In the genomic region with DNA sequence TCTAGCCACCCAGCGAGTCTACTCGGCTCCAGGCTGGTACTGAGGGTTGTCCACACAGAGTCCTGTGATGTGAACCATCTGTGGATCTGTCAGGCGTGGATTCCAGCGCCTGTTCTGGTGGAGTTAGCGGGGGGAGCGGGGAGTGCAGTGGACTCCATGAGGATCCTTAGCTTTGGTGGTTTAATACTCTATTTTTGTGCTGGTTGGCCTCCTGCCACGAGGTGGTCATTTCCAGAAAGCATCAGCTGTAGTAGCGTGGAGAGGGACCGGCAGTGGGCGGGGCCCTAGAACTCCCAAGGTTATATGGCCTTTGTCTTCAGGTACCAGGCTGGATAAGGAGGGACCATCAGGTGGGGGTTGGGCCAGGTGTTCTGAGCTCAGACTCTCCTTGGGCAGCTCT, we compare ENCODE assay signal across 21 cellular contexts.
DNase-seq lines count a peak whose midpoint lies in the region; ATAC-seq, FAIRE-seq and TF ChIP-seq lines count a peak whose summit lies in the region.
"Had no signal": no experiment of that assay in that cellular context is flagged by ENCODE, and none has a peak within 500 bp of the region (broad histone marks: within the 10 kb centered on the region; RNA-seq: fewer than 3 reads in every experiment).

No MANE protein-coding gene starts in this region.

- no peak overlapping the region for H3K27ac Mint-ChIP-seq in H9
- no peak overlapping the region for H3K27ac Mint-ChIP-seq in WTC11
- H3K27ac Mint-ChIP-seq: B cell; CD4-positive, alpha-beta T cell; HFFc6 had no signal

- no peaks in the 10 kb centered on the region for H3K23me2 ChIP-seq in H9 (ENCODE audit: insufficient read length, low read depth, low read length, poor library complexity, severe bottlenecking)

- H3K4me3 Mint-ChIP-seq in H9: no peak overlapping the region
- H3K4me3 Mint-ChIP-seq in WTC11: no peak overlapping the region
- H3K4me3 Mint-ChIP-seq: B cell; CD4-positive, alpha-beta T cell; CD8-positive, alpha-beta memory T cell; HFFc6 had no signal

- H3K79me1 ChIP-seq in H9 (ENCODE audit: insufficient read depth, low read depth, low read length, poor library complexity, severe bottlenecking) (no peaks in the 10 kb centered on the region), trophoblast cell (ENCODE audit: low read length) (peaks cover 12% of the 10 kb centered on the region)

- ATAC-seq in WTC11 (peak; percentile 36), HG02798 (IDR thresholded peaks at IDR 0.05; ENCODE audit: poor library complexity, unreplicated experiment) (no peak), HG03045 (IDR thresholded peaks at IDR 0.05; ENCODE audit: unreplicated experiment) (no peak)
- ATAC-seq: GM12878 had no signal

- no peaks in the 10 kb centered on the region for H3K4me1 ChIP-seq in H9 (ENCODE audit: insufficient read depth, low read length)
- peaks cover 11 to 13% of the 10 kb centered on the region in 2 experiments for H3K4me1 ChIP-seq in trophoblast cell (ENCODE audit: control insufficient read depth in 1 of 2, insufficient read depth in 2 of 2, low read length in 2 of 2)
- H3K4me1 ChIP-seq: BLaER1, HAP-1 had no signal

- H3T11ph ChIP-seq in H9 (ENCODE audit: low read length): no peak overlapping the region

- H3K23ac ChIP-seq in H9 (ENCODE audit: insufficient read length, low read depth, low read length) (no peak overlapping the region), trophoblast cell (ENCODE audit: low read length) (no peak overlapping the region)

- H3K14ac ChIP-seq in H9 (ENCODE audit: insufficient read depth, low read length) (no peak overlapping the region; the same call in 1 of the 2 replicates), trophoblast cell (ENCODE audit: low read length) (peak overlapping the region; percentile 81)

- H3K27me3 Mint-ChIP-seq in H9 (ENCODE audit: low read depth) (peaks cover 1% of the 10 kb centered on the region; the same call in 1 of the 2 replicates), WTC11 (ENCODE audit: low read depth) (no peaks in the 10 kb centered on the region)
- H3K27me3 Mint-ChIP-seq: B cell; CD4-positive, alpha-beta T cell had no signal

- no peak for TF ChIP-seq CTCF in H9 (conservative IDR thresholded peaks at IDR 0.05)
- TF ChIP-seq CTCF in WTC11 (IDR thresholded peaks at IDR 0.05): no peak

- no peak overlapping the region for H4K12ac ChIP-seq in trophoblast cell (ENCODE audit: low read depth, low read length)

- POLR2A ChIA-PET in WTC11 (lab: Charles Lee): no interaction called here

- no peaks in the 10 kb centered on the region for H3K9me3 ChIP-seq in H9 (ENCODE audit: control insufficient read depth, low read depth, low read length)
- H3K9me3 ChIP-seq in trophoblast cell (ENCODE audit: insufficient read depth, low read depth, low read length): no peaks in the 10 kb centered on the region
- H3K9me3 ChIP-seq: HAP-1 had no signal

- no peaks in the 10 kb centered on the region for H3K36me3 ChIP-seq in trophoblast cell (ENCODE audit: control insufficient read depth in 1 of 2, insufficient read depth in 2 of 2, low read length in 2 of 2)
- H3K36me3 ChIP-seq: BLaER1, HAP-1 had no signal

- H2BK20ac ChIP-seq in H9 (ENCODE audit: low read depth, low read length, poor library complexity, severe bottlenecking): no peak overlapping the region

- no peak for FAIRE-seq in urothelium cell line (lab: Jason Lieb, UNC)
- FAIRE-seq: D721Med, GM12878, GM19239 had no signal

- no peak overlapping the region for H2BK5ac ChIP-seq in H9 (ENCODE audit: insufficient read length, low read length)
- H2BK5ac ChIP-seq in trophoblast cell (ENCODE audit: low read depth, low read length, poor library complexity): peak overlapping the region; percentile 77

- no peak overlapping the region for H3K27ac ChIP-seq in H9 (ENCODE audit: insufficient read length, low read depth, low read length)
- peak overlapping the region; percentile 58 for H3K27ac ChIP-seq in trophoblast cell (ENCODE audit: low read depth, low read length)
- H3K27ac ChIP-seq: BLaER1, C4-2B, GM23248 had no signal

- H3K9me3 Mint-ChIP-seq in H9 (peaks cover 2 to 10% of the 10 kb centered on the region in 2 experiments; a peak in 4 of 5 replicates), WTC11 (peaks cover 62% of the 10 kb centered on the region)

- no peak overlapping the region for H2BK120ac ChIP-seq in H9 (ENCODE audit: low read depth, low read length, poor library complexity, severe bottlenecking)
- H2BK120ac ChIP-seq in trophoblast cell (ENCODE audit: insufficient read depth, low read length, poor library complexity): peak overlapping the region; percentile 52

- H3K9ac ChIP-seq in H9 (ENCODE audit: extremely low read depth, insufficient read length, low read length) (no peak overlapping the region), trophoblast cell (ENCODE audit: low read length) (no peak overlapping the region)
- H3K9ac ChIP-seq: BLaER1, GM23248 had no signal

- H3K36me3 Mint-ChIP-seq in H9 (ENCODE audit: insufficient read depth in 1 of 3, low read depth in 3 of 3) (peaks cover 0 to 7% (median 0%) of the 10 kb centered on the region in 3 experiments; a peak in 2 of 7 replicates), WTC11 (peaks cover 29% of the 10 kb centered on the region)
- H3K36me3 Mint-ChIP-seq: CD8-positive, alpha-beta memory T cell had no signal

- CTCF ChIA-PET in WTC11 (lab: Charles Lee): no interaction called here

- H3K18ac ChIP-seq in H9 (ENCODE audit: insufficient read length, low read depth, low read length) (no peak overlapping the region), trophoblast cell (ENCODE audit: low read length) (peak overlapping the region; percentile 61)

- H4K91ac ChIP-seq in H9 (ENCODE audit: insufficient read length, low read depth, low read length) (no peak overlapping the region), trophoblast cell (ENCODE audit: low read depth, low read length) (peak overlapping the region; percentile 74)

- no peak overlapping the region for H3K56ac ChIP-seq in H9 (ENCODE audit: insufficient read length, low read depth, low read length)

- no peaks in the 10 kb centered on the region for H4K20me1 ChIP-seq in H9 (ENCODE audit: control insufficient read depth, insufficient read depth, insufficient read length)
- H4K20me1 ChIP-seq: BLaER1 had no signal

- H2AK5ac ChIP-seq in H9 (ENCODE audit: insufficient read length, low read length) (no peak overlapping the region), trophoblast cell (ENCODE audit: low read length) (peak overlapping the region; percentile 69)

- no peak overlapping the region for H4K5ac ChIP-seq in H9 (ENCODE audit: insufficient read length, low read depth, low read length)

- H3K27me3 ChIP-seq in H9 (ENCODE audit: insufficient read depth, low read length) (no peaks in the 10 kb centered on the region), trophoblast cell (ENCODE audit: insufficient read depth, low read length) (no peaks in the 10 kb centered on the region)
- H3K27me3 ChIP-seq: BLaER1 had no signal

- H4K8ac ChIP-seq in H9 (replicated peaks; ENCODE audit: insufficient read length, low read depth, low read length) (no peak overlapping the region), trophoblast cell (ENCODE audit: low read depth, low read length) (peak overlapping the region; percentile 82)

- no peak overlapping the region for H3K4me3 ChIP-seq in trophoblast cell (ENCODE audit: low read depth, low read length)
- H3K4me3 ChIP-seq: BLaER1, GM12878, GM23248, HAP-1 had no signal

- H2AFZ ChIP-seq in H9 (ENCODE audit: low read length) (no peak overlapping the region), trophoblast cell (ENCODE audit: insufficient read depth, low read length, poor library complexity) (no peak overlapping the region)
- H2AFZ ChIP-seq: GM23248 had no signal

- no peak overlapping the region for H2BK15ac ChIP-seq in H9 (ENCODE audit: low read depth, low read length)

- WGBS in H9 (ENCODE audit: extremely low coverage, insufficient read length, low lambda C conversion rate): no CpG with 5 or more reads among the region's 10 CpGs
- WGBS in trophoblast cell (ENCODE audit: extremely low coverage, insufficient coverage, insufficient read length): no CpG with 5 or more reads among the region's 10 CpGs

- peaks cover 9 to 13% of the 10 kb centered on the region in 2 experiments for H3K4me1 Mint-ChIP-seq in H9
- H3K4me1 Mint-ChIP-seq in WTC11: peaks cover 6% of the 10 kb centered on the region
- H3K4me1 Mint-ChIP-seq: B cell; CD8-positive, alpha-beta memory T cell had no signal

- peak; percentile 31 for DNase-seq in H9
- no peak for DNase-seq in WTC11 (ENCODE audit: low spot score)
- DNase-seq in trophoblast cell: peak in 1 of 2 donors; percentile 23
- no peak for DNase-seq in urothelium cell line (ENCODE audit: low spot score)
- DNase-seq: CD4-positive, alpha-beta T cell; CD8-positive, alpha-beta memory T cell; DMS 273 treated with DMSO at 0.1 percent for 48 hours; DMS79; EL; GDM1; GM23248; HFFc6 had no signal

- no peak overlapping the region for H2BK12ac ChIP-seq in H9 (ENCODE audit: insufficient read length, low read depth, low read length)
- peak overlapping the region; percentile 98 for H2BK12ac ChIP-seq in trophoblast cell (ENCODE audit: low read length)

- H3K79me2 ChIP-seq in H9 (ENCODE audit: insufficient read depth, low read length): no peaks in the 10 kb centered on the region
- H3K79me2 ChIP-seq in trophoblast cell (ENCODE audit: control insufficient read depth, insufficient read depth, low read length, poor library complexity): peaks cover 3% of the 10 kb centered on the region

- H3K4me2 ChIP-seq in H9 (ENCODE audit: insufficient read depth, insufficient read length, low read length): no peak overlapping the region
- H3K4me2 ChIP-seq in trophoblast cell (ENCODE audit: low read length): no peak overlapping the region
- H3K4me2 ChIP-seq: BLaER1 had no signal

- H3K4ac ChIP-seq in H9 (ENCODE audit: low read depth, low read length) (no peak overlapping the region), trophoblast cell (ENCODE audit: low read depth, low read length) (no peak overlapping the region)

TF ChIP-seq in WTC11, 78 proteins besides CTCF, POLR2A, EP300 and RAD21 (continues in another document):
- no peak for TF ChIP-seq GABPB1 (CRISPR knock-in tag; IDR thresholded peaks at IDR 0.05)
- TF ChIP-seq FOXP4 (CRISPR knock-in tag; IDR thresholded peaks at IDR 0.05): no peak
